ENCODE assay signal across 20 cellular contexts in the genomic region with DNA sequence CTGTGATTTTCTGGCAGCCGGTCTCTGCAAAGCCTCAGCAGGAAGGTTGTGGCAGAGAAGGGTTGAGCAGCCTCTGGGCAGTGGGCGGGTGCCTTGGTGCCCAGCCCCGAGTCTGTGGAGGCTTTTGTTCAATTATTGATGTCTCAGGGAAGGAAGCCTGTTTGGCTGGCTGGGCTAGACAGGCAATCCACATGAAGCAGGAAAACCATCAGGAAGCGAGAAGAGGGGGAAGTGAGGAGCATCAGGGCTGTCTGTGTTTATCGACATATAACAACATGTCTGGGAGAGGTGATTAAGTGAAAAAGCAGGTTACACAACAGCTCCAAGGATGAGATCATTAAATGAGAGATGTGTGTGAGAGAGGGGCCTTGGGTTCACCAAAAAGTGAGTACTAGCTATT.
DNase-seq lines count a peak whose midpoint lies in the region; ATAC-seq and TF ChIP-seq lines count a peak whose summit lies in the region.
"Had no signal": no experiment of that assay in that cellular context is flagged by ENCODE, and none has a peak within 500 bp of the region (broad histone marks: within the 10 kb centered on the region; RNA-seq: fewer than 3 reads in every experiment).

No MANE protein-coding gene starts in this region.

- H3K27ac ChIP-seq in smooth muscle cell (ENCODE audit: low read depth) (peak overlapping the region; percentile 38), mesenchymal stem cell (ENCODE audit: low read length, poor library complexity, severe bottlenecking) (no peak overlapping the region)
- H3K27ac ChIP-seq: transverse colon had no signal

- no peak overlapping the region for H3K18ac ChIP-seq in mesenchymal stem cell (ENCODE audit: low read depth in 1 of 2, low read length in 2 of 2)

- no peaks in the 10 kb centered on the region for H3K27me3 ChIP-seq in smooth muscle cell (ENCODE audit: low read depth)
- peaks cover 6 to 9% of the 10 kb centered on the region in 2 experiments for H3K27me3 ChIP-seq in mesenchymal stem cell (ENCODE audit: control insufficient read depth in 1 of 2, insufficient read depth in 1 of 2, low read length in 2 of 2)
- H3K27me3 ChIP-seq: transverse colon had no signal

- H3K4me3 Mint-ChIP-seq in brain = no peak overlapping the region
- H3K4me3 Mint-ChIP-seq: activated CD4-positive, alpha-beta memory T cell treated with anti-CD3 and anti-CD28 coated beads, Interleukin-2, amount 10 ng/mL, durations not matched to agents 7 days and 5 days; neural crest cell had no signal

- no peak overlapping the region for H3K14ac ChIP-seq in mesenchymal stem cell (ENCODE audit: low read length in 2 of 2)

- no peak overlapping the region for H2BK120ac ChIP-seq in mesenchymal stem cell (ENCODE audit: low read depth, low read length)

- no peak overlapping the region for H2AK5ac ChIP-seq in mesenchymal stem cell (ENCODE audit: low read length, severe bottlenecking)

- no peaks in the 10 kb centered on the region for H4K20me1 ChIP-seq in smooth muscle cell (ENCODE audit: low read depth)

- no peaks in the 10 kb centered on the region for H3K79me2 ChIP-seq in smooth muscle cell (ENCODE audit: low read depth)

- H3F3A ChIP-seq in smooth muscle cell (ENCODE audit: low read depth) = peaks cover 5% of the 10 kb centered on the region

- H3K9me3 ChIP-seq in smooth muscle cell (replicated peaks; ENCODE audit: low read depth) (no peaks in the 10 kb centered on the region), mesenchymal stem cell (ENCODE audit: control insufficient read depth, low read length) (no peaks in the 10 kb centered on the region)
- H3K9me3 ChIP-seq: transverse colon had no signal

- H3K4me3 ChIP-seq in smooth muscle cell (no peak overlapping the region), mesenchymal stem cell (ENCODE audit: insufficient read depth in 1 of 2, low read depth in 1 of 2, low read length in 2 of 2) (no peak overlapping the region)
- H3K4me3 ChIP-seq: transverse colon had no signal

- H3K4me1 ChIP-seq in smooth muscle cell (ENCODE audit: low read depth) (no peaks in the 10 kb centered on the region), mesenchymal stem cell (ENCODE audit: control insufficient read depth, insufficient read depth, low read depth, low read length) (no peaks in the 10 kb centered on the region)
- H3K4me1 ChIP-seq: transverse colon had no signal

- no peak overlapping the region for H2BK12ac ChIP-seq in mesenchymal stem cell (ENCODE audit: low read length in 2 of 2)

- WGBS in smooth muscle cell (ENCODE audit: low lambda C conversion rate) = 63% methylated on average over 5 of the region's 5 CpGs
- 85% methylated on average over 5 of the region's 5 CpGs for WGBS in mesenchymal stem cell

- H2BK15ac ChIP-seq in mesenchymal stem cell (ENCODE audit: low read depth, poor library complexity, severe bottlenecking) = no peak overlapping the region

- H3K79me1 ChIP-seq in mesenchymal stem cell (replicated peaks; ENCODE audit: low read length, poor library complexity, severe bottlenecking) = no peaks in the 10 kb centered on the region

- H3K9me3 Mint-ChIP-seq in brain = no peaks in the 10 kb centered on the region
- H3K9me3 Mint-ChIP-seq: activated CD4-positive, alpha-beta memory T cell treated with anti-CD3 and anti-CD28 coated beads, Interleukin-2, amount 10 ng/mL, durations not matched to agents 7 days and 5 days; neural crest cell had no signal

- no peaks in the 10 kb centered on the region for H3K36me3 Mint-ChIP-seq in brain

- H3K9ac ChIP-seq in smooth muscle cell (ENCODE audit: low read depth) (no peak overlapping the region), mesenchymal stem cell (ENCODE audit: low read length) (no peak overlapping the region)

- H3K36me3 ChIP-seq in smooth muscle cell (ENCODE audit: low read depth) (no peaks in the 10 kb centered on the region), mesenchymal stem cell (ENCODE audit: control insufficient read depth in 1 of 2, insufficient read depth in 2 of 2, low read depth in 1 of 2, low read length in 2 of 2) (no peaks in the 10 kb centered on the region)
- H3K36me3 ChIP-seq: transverse colon had no signal

- DNase-seq in HPDE6-E6E7 (ENCODE audit: extremely low spot score) = peak; percentile 51
- DNase-seq in smooth muscle cell (lab: John Stamatoyannopoulos, UW; ENCODE audit: unreplicated experiment) = no peak
- no peak for DNase-seq in mesenchymal stem cell
- no peak for DNase-seq in COLO668 (lab: John Stamatoyannopoulos, UW; ENCODE audit: unreplicated experiment)
- DNase-seq: activated CD4-positive, alpha-beta memory T cell treated with anti-CD3 and anti-CD28 coated beads, Interleukin-2, amount 10 ng/mL, durations not matched to agents 7 days and 5 days; activated T-cell treated with anti-CD3 and anti-CD28 coated beads for 4 hours; amniotic stem cell; central memory CD4-positive, alpha-beta T cell; NCI-H1417 treated with DMSO at 0.1 percent for 48 hours; NCI-H2171; stimulated activated CD4-positive, alpha-beta T cell treated with anti-CD3 and anti-CD28 coated beads, Interleukin-2, amount 100 ng/mL, for 24 hours; stimulated activated naive CD4-positive, alpha-beta T cell; T-helper 2 cell; transverse colon had no signal

- H4K91ac ChIP-seq in mesenchymal stem cell (ENCODE audit: low read length) = no peak overlapping the region

- H2BK5ac ChIP-seq in mesenchymal stem cell (ENCODE audit: low read depth, low read length, poor library complexity, severe bottlenecking) = no peak overlapping the region

- H3K4me1 Mint-ChIP-seq in brain = peaks cover 10% of the 10 kb centered on the region
- H3K4me1 Mint-ChIP-seq: activated CD4-positive, alpha-beta memory T cell treated with anti-CD3 and anti-CD28 coated beads, Interleukin-2, amount 10 ng/mL, durations not matched to agents 7 days and 5 days had no signal

- no peak for TF ChIP-seq CTCF in brain (conservative IDR thresholded peaks at IDR 0.05)
- TF ChIP-seq CTCF in smooth muscle cell (IDR thresholded peaks at IDR 0.05; ENCODE audit: borderline replicate concordance, insufficient read depth, poor library complexity, severe bottlenecking) = no peak

- no peak overlapping the region for H4K8ac ChIP-seq in mesenchymal stem cell (ENCODE audit: low read length)

- peaks cover 10% of the 10 kb centered on the region for H3K27me3 Mint-ChIP-seq in brain
- H3K27me3 Mint-ChIP-seq: activated CD4-positive, alpha-beta memory T cell treated with anti-CD3 and anti-CD28 coated beads, Interleukin-2, amount 10 ng/mL, durations not matched to agents 7 days and 5 days had no signal

- peak; percentile 96 for ATAC-seq in esophagus mucosa
- no peak for ATAC-seq in GM21529 (IDR thresholded peaks at IDR 0.05; ENCODE audit: unreplicated experiment)
- ATAC-seq: HepG2, Panc1 had no signal

- H2AFZ ChIP-seq in smooth muscle cell (ENCODE audit: low read depth) = peak overlapping the region; percentile 4
- H2AFZ ChIP-seq in mesenchymal stem cell (ENCODE audit: low read depth, low read length) = no peak overlapping the region

- no peak overlapping the region for H3K4ac ChIP-seq in mesenchymal stem cell (ENCODE audit: low read depth in 1 of 2, low read length in 2 of 2)

- H3K4me2 ChIP-seq in smooth muscle cell (no peak overlapping the region), mesenchymal stem cell (ENCODE audit: low read length, poor library complexity, severe bottlenecking) (no peak overlapping the region)

- no peak overlapping the region for H3K23ac ChIP-seq in mesenchymal stem cell (ENCODE audit: low read length in 2 of 2)

- peak overlapping the region in 4 of 5 experiments; percentile 2 to 61 (median 20) for H3K27ac Mint-ChIP-seq in brain
- H3K27ac Mint-ChIP-seq: activated CD4-positive, alpha-beta memory T cell treated with anti-CD3 and anti-CD28 coated beads, Interleukin-2, amount 10 ng/mL, durations not matched to agents 7 days and 5 days had no signal
